ENCODE assay signal across 1 cellular context in the genomic region with DNA sequence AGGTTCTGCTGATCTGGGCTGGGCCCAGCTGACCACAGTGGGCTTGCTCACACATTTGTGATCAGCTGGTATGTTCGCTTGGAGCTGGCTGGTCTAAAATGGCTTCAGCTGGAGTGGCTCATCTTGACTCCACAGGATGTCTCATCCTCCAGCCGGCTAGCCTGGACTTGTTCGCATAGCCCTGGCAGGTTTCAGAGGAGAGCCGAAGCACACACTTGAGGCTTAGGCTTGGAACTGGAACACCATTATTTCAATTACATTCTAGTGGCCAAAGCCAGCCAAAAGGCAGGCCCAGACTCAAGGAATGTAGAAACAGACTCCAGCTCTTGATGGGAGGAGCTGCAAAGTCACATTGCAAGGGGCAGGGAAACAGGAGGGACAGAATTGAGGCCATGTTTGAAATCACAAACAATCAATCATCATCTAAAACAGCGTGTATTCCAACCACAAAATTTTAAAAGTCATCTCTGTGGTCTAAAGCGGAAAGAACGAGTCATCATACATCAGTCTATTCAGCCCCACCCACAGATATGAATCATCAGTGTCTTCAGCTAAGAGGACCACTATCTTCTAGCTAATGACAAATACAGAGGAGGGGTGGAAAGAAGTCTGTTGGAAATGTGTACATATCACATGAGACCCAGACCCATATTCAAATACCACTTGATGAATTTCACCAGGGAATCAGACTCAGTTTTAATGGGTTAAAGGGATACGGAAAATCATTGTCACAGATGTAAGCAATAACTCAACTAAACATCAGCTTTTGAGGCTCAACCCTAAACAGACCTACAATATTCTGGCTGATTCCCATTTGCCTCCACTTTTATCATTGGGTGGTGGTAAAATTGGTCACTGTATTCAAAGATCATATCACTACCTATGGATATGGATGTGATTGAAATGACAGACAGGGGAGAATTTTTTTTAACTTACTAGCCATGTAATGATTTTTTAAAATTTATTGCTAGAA.
TF ChIP-seq lines count a peak whose summit lies in the region.

No MANE protein-coding gene starts in this region.

TF ChIP-seq in GM12878, 131 proteins besides CTCF, POLR2A, EP300 and RAD21 (continued from another document):
- TF ChIP-seq ATF7 (IDR thresholded peaks at IDR 0.05; ENCODE audit: low read depth) (peak; percentile 81), POLR2AphosphoS5 (IDR thresholded peaks at IDR 0.05; ENCODE audit: low read length) (no peak), STAT1 (conservative IDR thresholded peaks at IDR 0.05) (no peak), FOXM1 (IDR thresholded peaks at IDR 0.05; ENCODE audit: low read depth, low read length) (peak; percentile 59; the same call in 1 of the 2 replicates), FOS (IDR thresholded peaks at IDR 0.05; ENCODE audit: borderline replicate concordance, extremely low read depth, insufficient read length) (no peak), POU2F2 (IDR thresholded peaks at IDR 0.05; ENCODE audit: borderline replicate concordance, low read depth, low read length) (no peak), IRF4 (IDR thresholded peaks at IDR 0.05; ENCODE audit: low read depth, low read length) (no peak), YY1 (IDR thresholded peaks at IDR 0.05; ENCODE audit: low read depth, low read length) (0 out of 2 replicates have a peak, but pooled peaks have one; percentile 43), SMAD1 (IDR thresholded peaks at IDR 0.05; ENCODE audit: low read depth, partially characterized antibody) (no peak), RUNX3 (IDR thresholded peaks at IDR 0.05; ENCODE audit: low read length) (peak; percentile 98), BCL11A (IDR thresholded peaks at IDR 0.05; ENCODE audit: low read depth, low read length) (peak; percentile 71; the same call in 1 of the 2 replicates)
- TF ChIP-seq, protein P1, sequence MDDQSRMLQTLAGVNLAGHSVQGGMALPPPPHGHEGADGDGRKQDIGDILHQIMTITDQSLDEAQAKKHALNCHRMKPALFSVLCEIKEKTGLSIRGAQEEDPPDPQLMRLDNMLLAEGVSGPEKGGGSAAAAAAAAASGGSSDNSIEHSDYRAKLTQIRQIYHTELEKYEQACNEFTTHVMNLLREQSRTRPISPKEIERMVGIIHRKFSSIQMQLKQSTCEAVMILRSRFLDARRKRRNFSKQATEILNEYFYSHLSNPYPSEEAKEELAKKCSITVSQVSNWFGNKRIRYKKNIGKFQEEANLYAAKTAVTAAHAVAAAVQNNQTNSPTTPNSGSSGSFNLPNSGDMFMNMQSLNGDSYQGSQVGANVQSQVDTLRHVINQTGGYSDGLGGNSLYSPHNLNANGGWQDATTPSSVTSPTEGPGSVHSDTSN (IDR thresholded peaks at IDR 0.05; ENCODE audit: insufficient replicate concordance, low read depth, low read length) = peak; percentile 41
- TF ChIP-seq, protein P2, sequence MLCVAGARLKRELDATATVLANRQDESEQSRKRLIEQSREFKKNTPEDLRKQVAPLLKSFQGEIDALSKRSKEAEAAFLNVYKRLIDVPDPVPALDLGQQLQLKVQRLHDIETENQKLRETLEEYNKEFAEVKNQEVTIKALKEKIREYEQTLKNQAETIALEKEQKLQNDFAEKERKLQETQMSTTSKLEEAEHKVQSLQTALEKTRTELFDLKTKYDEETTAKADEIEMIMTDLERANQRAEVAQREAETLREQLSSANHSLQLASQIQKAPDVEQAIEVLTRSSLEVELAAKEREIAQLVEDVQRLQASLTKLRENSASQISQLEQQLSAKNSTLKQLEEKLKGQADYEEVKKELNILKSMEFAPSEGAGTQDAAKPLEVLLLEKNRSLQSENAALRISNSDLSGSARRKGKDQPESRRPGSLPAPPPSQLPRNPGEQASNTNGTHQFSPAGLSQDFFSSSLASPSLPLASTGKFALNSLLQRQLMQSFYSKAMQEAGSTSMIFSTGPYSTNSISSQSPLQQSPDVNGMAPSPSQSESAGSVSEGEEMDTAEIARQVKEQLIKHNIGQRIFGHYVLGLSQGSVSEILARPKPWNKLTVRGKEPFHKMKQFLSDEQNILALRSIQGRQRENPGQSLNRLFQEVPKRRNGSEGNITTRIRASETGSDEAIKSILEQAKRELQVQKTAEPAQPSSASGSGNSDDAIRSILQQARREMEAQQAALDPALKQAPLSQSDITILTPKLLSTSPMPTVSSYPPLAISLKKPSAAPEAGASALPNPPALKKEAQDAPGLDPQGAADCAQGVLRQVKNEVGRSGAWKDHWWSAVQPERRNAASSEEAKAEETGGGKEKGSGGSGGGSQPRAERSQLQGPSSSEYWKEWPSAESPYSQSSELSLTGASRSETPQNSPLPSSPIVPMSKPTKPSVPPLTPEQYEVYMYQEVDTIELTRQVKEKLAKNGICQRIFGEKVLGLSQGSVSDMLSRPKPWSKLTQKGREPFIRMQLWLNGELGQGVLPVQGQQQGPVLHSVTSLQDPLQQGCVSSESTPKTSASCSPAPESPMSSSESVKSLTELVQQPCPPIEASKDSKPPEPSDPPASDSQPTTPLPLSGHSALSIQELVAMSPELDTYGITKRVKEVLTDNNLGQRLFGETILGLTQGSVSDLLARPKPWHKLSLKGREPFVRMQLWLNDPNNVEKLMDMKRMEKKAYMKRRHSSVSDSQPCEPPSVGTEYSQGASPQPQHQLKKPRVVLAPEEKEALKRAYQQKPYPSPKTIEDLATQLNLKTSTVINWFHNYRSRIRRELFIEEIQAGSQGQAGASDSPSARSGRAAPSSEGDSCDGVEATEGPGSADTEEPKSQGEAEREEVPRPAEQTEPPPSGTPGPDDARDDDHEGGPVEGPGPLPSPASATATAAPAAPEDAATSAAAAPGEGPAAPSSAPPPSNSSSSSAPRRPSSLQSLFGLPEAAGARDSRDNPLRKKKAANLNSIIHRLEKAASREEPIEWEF (IDR thresholded peaks at IDR 0.05; ENCODE audit: insufficient replicate concordance, low read depth, low read length) = no peak
